1 cellular context compared by ENCODE assay signal in the genomic region with DNA sequence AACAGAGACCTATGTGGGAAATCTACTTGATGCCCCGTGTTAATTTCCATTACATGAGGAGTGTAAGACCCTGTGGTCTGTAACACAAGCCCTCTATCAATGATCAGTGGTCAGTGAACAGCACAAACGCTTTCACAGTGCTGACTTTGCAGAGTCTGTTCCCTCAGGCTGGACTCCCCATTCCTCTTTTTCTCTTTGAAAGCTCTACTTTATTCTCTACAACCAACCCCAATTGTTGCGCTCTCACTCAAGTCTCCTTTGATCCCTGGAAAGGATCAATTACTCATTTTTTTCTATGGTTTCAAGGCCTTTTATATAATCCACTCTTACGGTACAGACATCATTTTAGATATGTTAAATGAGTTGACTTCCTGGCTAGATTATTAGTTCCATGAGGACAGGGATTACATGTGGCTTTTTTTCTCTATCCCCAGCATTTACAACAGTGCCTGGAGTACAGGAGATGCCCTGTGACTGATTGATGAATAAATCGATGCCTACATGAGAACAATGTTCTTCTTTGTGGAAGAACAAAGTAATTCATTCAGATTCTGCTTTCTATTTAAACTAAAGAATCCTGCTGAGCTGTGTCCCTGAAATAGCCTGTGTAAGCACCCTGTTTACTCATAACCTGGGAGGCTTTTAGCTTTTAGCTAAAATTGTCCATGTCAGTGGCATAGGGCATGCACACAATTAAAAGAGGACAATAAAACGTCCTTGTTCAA.
TF ChIP-seq lines count a peak whose summit lies in the region.

No MANE protein-coding gene starts in this region.

TF ChIP-seq in IMR-90, 13 proteins besides CTCF, POLR2A, EP300 and RAD21 (continued from another document):
- TF ChIP-seq CEBPB (IDR thresholded peaks at IDR 0.05; ENCODE audit: low read depth, low read length): no peak
TF ChIP-seq in IMR-90: peak in this region for 0.
